Comparison of ENCODE assay signal across 29 cellular contexts in the genomic region with DNA sequence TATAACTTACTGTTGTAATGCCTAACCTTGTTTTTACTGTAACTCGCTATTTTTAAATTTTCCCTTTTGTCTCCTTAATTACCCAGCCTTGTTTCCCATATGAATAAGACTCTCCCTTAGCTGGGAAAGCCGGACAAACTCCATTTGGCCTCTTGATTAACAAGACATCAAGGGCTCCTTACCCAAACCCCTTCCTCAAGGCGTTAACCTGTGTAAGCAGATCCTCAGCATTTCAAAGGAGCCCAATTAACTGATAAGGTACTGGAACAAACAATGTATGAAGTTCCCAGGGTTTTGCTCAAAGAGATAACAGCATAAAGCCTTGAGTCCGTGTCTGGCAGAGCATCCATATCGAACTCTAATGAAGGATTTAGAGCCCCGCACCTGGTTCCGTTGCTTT.
"Had no signal": no experiment of that assay in that cellular context is flagged by ENCODE, and none has a peak within 500 bp of the region (broad histone marks: within the 10 kb centered on the region; RNA-seq: fewer than 3 reads in every experiment).

No MANE protein-coding gene starts in this region.

- H3K4me1 ChIP-seq: left lung, lower lobe of right lung, pancreas, prostate gland, testis, transverse colon, upper lobe of left lung, vagina had no signal

- H3K9me3 Mint-ChIP-seq: immature natural killer cell; mesothelial cell of epicardium; natural killer cell; stimulated activated naive B cell treated with anti-CD40 and anti-IgM and Interleukin-4, amounts not matched to agents 10 μg/mL and 1 μg/mL and 100 μg/mL, for 72 hours had no signal

- H3K4me3 ChIP-seq: left lung, lower lobe of right lung, pancreas, prostate gland, skin epidermis, stomach, testis, thyroid gland, transverse colon, upper lobe of left lung, vagina had no signal

- H3K27me3 ChIP-seq: pancreas, testis, thyroid gland, upper lobe of left lung, vagina had no signal

- H3K36me3 ChIP-seq: left lung, lower lobe of right lung, pancreas, prostate gland, stomach, thyroid gland, transverse colon, upper lobe of left lung, vagina had no signal

- H3K9me3 ChIP-seq: left lung, lower lobe of right lung, pancreas, prostate gland, stomach, testis, thyroid gland, transverse colon, upper lobe of left lung, vagina had no signal

- DNase-seq: hypothalamus; immature natural killer cell; kidney; left colon; left lung; lower lobe of right lung; mammary epithelial cell; mesenchymal stem cell; naive B cell; natural killer cell; pancreas; posterior cingulate gyrus; retina; right cardiac atrium; stimulated activated CD4-positive, alpha-beta T cell treated with anti-CD3 and anti-CD28 coated beads, Interleukin-12 subunit alpha, Interleukin-12 subunit beta, amount 100 ng/mL, for 4 hours; stimulated activated CD4-positive, alpha-beta T cell treated with anti-CD3 and anti-CD28 coated beads, Interleukin-15, amount 100 ng/mL, for 24 hours; stimulated activated CD4-positive, alpha-beta T cell treated with anti-CD3 and anti-CD28 coated beads, Interleukin-2, amount 100 ng/mL, for 24 hours; stimulated activated CD4-positive, alpha-beta T cell treated with anti-CD3 and anti-CD28 coated beads, Interleukin-4, amount 100 ng/mL, for 1 hour; stimulated activated naive B cell treated with anti-CD40 and anti-IgM and Interleukin-4, amounts not matched to agents 10 μg/mL and 1 μg/mL and 100 μg/mL, for 72 hours; stimulated activated naive CD8-positive, alpha-beta T cell treated with anti-CD3 and anti-CD28 coated beads, Interleukin-15, Interleukin-2, amounts not matched to agents 100 U/mL and 50 U/mL, for 24 hours; stomach; testis; thyroid gland; transverse colon had no signal

- H3K4me3 Mint-ChIP-seq: immature natural killer cell; mesothelial cell of epicardium; naive B cell; natural killer cell; stimulated activated naive B cell treated with anti-CD40 and anti-IgM and Interleukin-4, amounts not matched to agents 10 μg/mL and 1 μg/mL and 100 μg/mL, for 72 hours had no signal

- H3K36me3 Mint-ChIP-seq: immature natural killer cell; mesothelial cell of epicardium; naive B cell; natural killer cell; stimulated activated naive B cell treated with anti-CD40 and anti-IgM and Interleukin-4, amounts not matched to agents 10 μg/mL and 1 μg/mL and 100 μg/mL, for 72 hours had no signal

- H3K27ac Mint-ChIP-seq: immature natural killer cell; mesothelial cell of epicardium; naive B cell; natural killer cell; stimulated activated naive B cell treated with anti-CD40 and anti-IgM and Interleukin-4, amounts not matched to agents 10 μg/mL and 1 μg/mL and 100 μg/mL, for 72 hours had no signal

- H3K4me1 Mint-ChIP-seq: immature natural killer cell; mesothelial cell of epicardium; naive B cell; natural killer cell; stimulated activated naive B cell treated with anti-CD40 and anti-IgM and Interleukin-4, amounts not matched to agents 10 μg/mL and 1 μg/mL and 100 μg/mL, for 72 hours had no signal

- H3K27ac ChIP-seq: left lung, lower lobe of right lung, pancreas, prostate gland, skin epidermis, stomach, testis, thyroid gland, transverse colon, upper lobe of left lung, vagina had no signal
